In the genomic region with DNA sequence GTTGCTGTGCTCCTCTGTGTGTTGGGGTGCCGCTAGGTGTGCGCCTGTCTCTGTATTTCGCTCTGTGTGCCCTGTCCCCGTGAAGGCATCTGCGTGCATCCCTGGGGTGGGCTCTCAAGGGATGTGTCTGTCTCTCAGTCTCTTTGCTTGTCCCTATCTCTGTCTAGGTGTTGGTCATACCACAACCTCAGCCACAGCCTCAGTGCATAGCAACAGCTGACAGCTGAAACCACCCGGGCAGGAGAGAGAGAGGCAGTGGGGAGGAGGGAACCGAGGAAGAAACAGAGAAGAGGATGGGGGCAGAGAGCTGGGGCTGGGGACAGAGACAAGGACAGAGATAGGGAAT, we compare ENCODE assay signal across 8 cellular contexts. TPM values are rescaled to one million over a fixed set of nuclear protein-coding genes. Genes with fewer than 3 reads are reported as not detected.
DNase-seq lines count a peak whose midpoint lies in the region; ATAC-seq and TF ChIP-seq lines count a peak whose summit lies in the region.

No MANE protein-coding gene starts in this region.

- POLR2A ChIA-PET in activated CD4-positive, alpha-beta T cell treated with anti-CD3 and anti-CD28 coated beads, Interleukin-2, amount 10 ng/mL, durations not matched to agents 7 days and 5 days (lab: Charles Lee): no interaction called here

- H3K36me3 Mint-ChIP-seq in activated CD4-positive, alpha-beta T cell treated with anti-CD3 and anti-CD28 coated beads, Interleukin-2, amount 10 ng/mL, durations not matched to agents 7 days and 5 days (ENCODE audit: low read depth): no peaks in the 10 kb centered on the region

- no peaks in the 10 kb centered on the region for H3K9me3 Mint-ChIP-seq in activated CD4-positive, alpha-beta T cell treated with anti-CD3 and anti-CD28 coated beads, Interleukin-2, amount 10 ng/mL, durations not matched to agents 7 days and 5 days

- in situ Hi-C loops in G401 (cut with HindIII; ENCODE audit: low sequenced_read_pairs): no loop called here

- peak; percentile 49 for DNase-seq in G401 (ENCODE audit: low spot score)
- DNase-seq in activated CD4-positive, alpha-beta T cell treated with anti-CD3 and anti-CD28 coated beads, Interleukin-2, amount 10 ng/mL, durations not matched to agents 7 days and 5 days: peak; percentile 48
- DNase-seq in mucosa of descending colon: no peak
- DNase-seq in H7: no peak
- DNase-seq in NOMO-1 treated with dmso at 0.1 percent for 144 hours (lab: John Stamatoyannopoulos, UW; ENCODE audit: unreplicated experiment): no peak
- no peak for DNase-seq in effector CD4-positive, alpha-beta T cell

- CTCF ChIA-PET in activated CD4-positive, alpha-beta T cell treated with anti-CD3 and anti-CD28 coated beads, Interleukin-2, amount 10 ng/mL, durations not matched to agents 7 days and 5 days (lab: Charles Lee): interaction anchor here (0.7 to 5.9 kb wide), 6 partner anchors 10 to 194 kb away, joined by 3 to 142 read pairs (median 25); partner anchors contain the start of gene SHMT2

- intact Hi-C loops in mucosa of descending colon (cut with DNase I, micrococcal nuclease): no loop called here

- no peak for TF ChIP-seq CTCF in mucosa of descending colon (IDR thresholded peaks at IDR 0.05)

- H3K27me3 Mint-ChIP-seq in activated CD4-positive, alpha-beta T cell treated with anti-CD3 and anti-CD28 coated beads, Interleukin-2, amount 10 ng/mL, durations not matched to agents 7 days and 5 days: peaks cover 61% of the 10 kb centered on the region

- H3K36me3 ChIP-seq in mucosa of descending colon (ENCODE audit: low read depth) (no peaks in the 10 kb centered on the region), H7 (replicated peaks; ENCODE audit: control insufficient read depth, insufficient read depth, low read length) (peaks cover 9% of the 10 kb centered on the region)

- H3K4me3 Mint-ChIP-seq in activated CD4-positive, alpha-beta T cell treated with anti-CD3 and anti-CD28 coated beads, Interleukin-2, amount 10 ng/mL, durations not matched to agents 7 days and 5 days: peak overlapping the region; percentile 66

- ATAC-seq in HG02678 (IDR thresholded peaks at IDR 0.05; ENCODE audit: unreplicated experiment) (peak; percentile 47), mucosa of descending colon (peak; percentile 10), GM21619 (IDR thresholded peaks at IDR 0.05; ENCODE audit: unreplicated experiment) (no peak)

- peaks cover 39% of the 10 kb centered on the region for H3K4me1 Mint-ChIP-seq in activated CD4-positive, alpha-beta T cell treated with anti-CD3 and anti-CD28 coated beads, Interleukin-2, amount 10 ng/mL, durations not matched to agents 7 days and 5 days

- peaks cover 19% of the 10 kb centered on the region for H3K4me1 ChIP-seq in mucosa of descending colon (ENCODE audit: low read depth)

- H3K4me3 ChIP-seq in mucosa of descending colon: no peak overlapping the region
- no peak overlapping the region for H3K4me3 ChIP-seq in H7 (ENCODE audit: insufficient read depth, low read depth, low read length)

- no peaks in the 10 kb centered on the region for H3K9me3 ChIP-seq in mucosa of descending colon

- peak overlapping the region; percentile 39 for H3K27ac Mint-ChIP-seq in activated CD4-positive, alpha-beta T cell treated with anti-CD3 and anti-CD28 coated beads, Interleukin-2, amount 10 ng/mL, durations not matched to agents 7 days and 5 days

- H3K27me3 ChIP-seq in H7 (ENCODE audit: control insufficient read depth, insufficient read depth, low read length): peaks cover 66% of the 10 kb centered on the region

RNA-seq across cellular contexts. Expression of gene NXPH4, which starts 1.0 kb away (rescaled TPM):
- total RNA-seq in G401 (2014; rRNA removed; shearing (Covaris generic)): 0.49 TPM in 1 of 2 replicates, not detected in the other
- under 1 TPM; 0.29 to 0.32 TPM for total RNA-seq in activated CD4-positive, alpha-beta T cell treated with anti-CD3 and anti-CD28 coated beads, Interleukin-2, amount 10 ng/mL, durations not matched to agents 7 days and 5 days
- under 1 TPM in 1 of 3 donors, not detected in 2; 0.25 TPM for total RNA-seq in mucosa of descending colon
- 0.74 and 2.2 TPM in 2 replicates for total RNA-seq in H7 (2014; rRNA removed; shearing (Covaris generic))

RNA-seq across cellular contexts. Expression of gene SHMT2, which starts 13.9 kb away (rescaled TPM):
- 160 and 174 TPM in 2 replicates for total RNA-seq in G401 (2014; rRNA removed; shearing (Covaris generic))
- 100 to 1,000 TPM; 137 to 141 TPM for total RNA-seq in activated CD4-positive, alpha-beta T cell treated with anti-CD3 and anti-CD28 coated beads, Interleukin-2, amount 10 ng/mL, durations not matched to agents 7 days and 5 days
- total RNA-seq in mucosa of descending colon: 10 to 100 TPM; 34.7 to 67.4 (median 40.9) TPM
- total RNA-seq in H7 (2014; rRNA removed; shearing (Covaris generic)): 355 and 399 TPM in 2 replicates

RNA-seq across cellular contexts. Expression of gene STAC3, which starts 35.3 kb away (rescaled TPM):
- 0.14 TPM in 1 of 2 replicates, not detected in the other for total RNA-seq in G401 (2014; rRNA removed; shearing (Covaris generic))
- total RNA-seq in activated CD4-positive, alpha-beta T cell treated with anti-CD3 and anti-CD28 coated beads, Interleukin-2, amount 10 ng/mL, durations not matched to agents 7 days and 5 days: 1 to 10 TPM; 5.1 to 5.2 TPM
- 1 to 10 TPM; 2.4 to 4.3 (median 3.3) TPM for total RNA-seq in mucosa of descending colon
- 0.90 and 1.6 TPM in 2 replicates for total RNA-seq in H7 (2014; rRNA removed; shearing (Covaris generic))

Comparison
In these comparisons a context has a peak if more than half of its experiments do, and no peak if none do; other contexts are left out.
1. DNase-seq: peak in G401 (single experiment) and activated CD4-positive, alpha-beta T cell treated with anti-CD3 and anti-CD28 coated beads, Interleukin-2, amount 10 ng/mL, durations not matched to agents 7 days and 5 days (single experiment); none in mucosa of descending colon (0 of 3), H7 (single experiment), NOMO-1 treated with dmso at 0.1 percent for 144 hours (single experiment) and effector CD4-positive, alpha-beta T cell (single experiment).